Comparison of ENCODE assay signal across 8 cellular contexts in the genomic region with DNA sequence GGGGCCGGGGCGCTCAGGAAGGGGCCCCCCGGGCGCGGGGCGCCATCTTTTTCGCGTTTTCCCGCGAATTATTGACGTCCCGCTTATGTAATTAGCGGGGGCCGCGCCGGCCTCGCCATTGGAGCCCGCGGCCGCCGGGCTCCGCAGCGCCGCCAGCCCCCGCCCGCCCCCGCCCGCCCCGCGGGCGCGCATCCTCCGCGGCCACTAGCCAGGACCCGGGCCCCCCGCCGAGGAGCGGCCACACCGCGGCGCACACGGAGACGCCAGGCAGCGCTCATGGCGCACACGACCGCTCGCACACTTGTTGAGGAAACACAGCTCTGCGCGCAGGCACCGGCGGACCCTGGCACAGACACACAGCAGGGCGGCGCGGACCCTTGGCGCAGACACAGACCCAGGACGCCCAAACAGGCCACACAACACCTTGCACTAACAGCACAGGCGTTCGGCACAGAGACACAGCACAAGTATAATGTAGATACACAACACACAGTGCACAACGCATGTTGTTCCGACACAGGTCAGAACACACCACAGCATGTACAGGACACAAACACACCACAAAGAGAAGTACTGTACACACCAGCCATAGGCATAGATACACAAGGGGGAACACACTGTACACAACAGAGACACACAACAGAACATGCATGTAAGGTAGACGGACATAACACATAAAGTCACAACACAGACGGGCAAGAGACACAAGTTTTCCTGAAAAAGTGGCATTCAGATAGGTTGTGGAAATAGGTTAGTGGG. TPM values are rescaled to one million over a fixed set of nuclear protein-coding genes. Genes with fewer than 3 reads are reported as not detected.
DNase-seq lines count a peak whose midpoint lies in the region; ATAC-seq and TF ChIP-seq lines count a peak whose summit lies in the region.

No MANE protein-coding gene starts in this region.

- 0 out of 2 replicates have a peak, but pooled peaks have one; percentile 6 for TF ChIP-seq CTCF in AG10803 (conservative IDR thresholded peaks at IDR 0.05; ENCODE audit: low read length)

- no peaks in the 10 kb centered on the region for H3K9me3 Mint-ChIP-seq in activated CD4-positive, alpha-beta T cell treated with anti-CD3 and anti-CD28 coated beads, Interleukin-2, amount 10 ng/mL, durations not matched to agents 7 days and 5 days

- POLR2A ChIA-PET in activated CD4-positive, alpha-beta T cell treated with anti-CD3 and anti-CD28 coated beads, Interleukin-2, amount 10 ng/mL, durations not matched to agents 7 days and 5 days (lab: Charles Lee) = interaction anchor here (1.0 to 2.8 kb wide), 5 partner anchors 14 to 52 kb away, joined by 3 to 11 read pairs (median 5); no protein-coding TSS in a partner anchor

- ATAC-seq in GM18909 (IDR thresholded peaks at IDR 0.05; ENCODE audit: poor library complexity, unreplicated experiment) (peak; percentile 42), HG03139 (IDR thresholded peaks at IDR 0.05; ENCODE audit: unreplicated experiment) (peak; percentile 26)

- H3K4me3 Mint-ChIP-seq in activated CD4-positive, alpha-beta T cell treated with anti-CD3 and anti-CD28 coated beads, Interleukin-2, amount 10 ng/mL, durations not matched to agents 7 days and 5 days = peak overlapping the region; percentile 89

- peak overlapping the region; percentile 98 for H3K27ac Mint-ChIP-seq in activated CD4-positive, alpha-beta T cell treated with anti-CD3 and anti-CD28 coated beads, Interleukin-2, amount 10 ng/mL, durations not matched to agents 7 days and 5 days

- H3K27me3 Mint-ChIP-seq in activated CD4-positive, alpha-beta T cell treated with anti-CD3 and anti-CD28 coated beads, Interleukin-2, amount 10 ng/mL, durations not matched to agents 7 days and 5 days = no peaks in the 10 kb centered on the region

- CTCF ChIA-PET in activated CD4-positive, alpha-beta T cell treated with anti-CD3 and anti-CD28 coated beads, Interleukin-2, amount 10 ng/mL, durations not matched to agents 7 days and 5 days (lab: Charles Lee) = interaction anchor here (1.0 to 1.6 kb wide), 4 partner anchors 8 to 46 kb away, joined by 3 to 6 read pairs (median 4); no protein-coding TSS in a partner anchor

- DNase-seq in AG10803 (ENCODE audit: low read depth) (peak; percentile 44), NCI-H460 (ENCODE audit: extremely low read depth, low read depth) (peak; percentile 72), lung microvascular endothelial cell (ENCODE audit: low read depth in 2 of 2) (peak; percentile 73 to 82)
- peak; percentile 75 for DNase-seq in activated CD4-positive, alpha-beta T cell treated with anti-CD3 and anti-CD28 coated beads, Interleukin-2, amount 10 ng/mL, durations not matched to agents 7 days and 5 days
- peak; percentile 33 for DNase-seq in effector CD8-positive, alpha-beta T cell (lab: John Stamatoyannopoulos, UW)
- DNase-seq in stimulated activated CD8-positive, alpha-beta memory T cell treated with anti-CD3 and anti-CD28 coated beads, Interleukin-7, amount 100 ng/mL, for 24 hours (ENCODE audit: low read depth) = peak; percentile 49

- H3K4me1 Mint-ChIP-seq in activated CD4-positive, alpha-beta T cell treated with anti-CD3 and anti-CD28 coated beads, Interleukin-2, amount 10 ng/mL, durations not matched to agents 7 days and 5 days = peaks cover 81% of the 10 kb centered on the region

- peak overlapping the region; percentile 75 for H3K4me3 ChIP-seq in AG10803 (ENCODE audit: low read length)

- peaks cover 54% of the 10 kb centered on the region for H3K36me3 Mint-ChIP-seq in activated CD4-positive, alpha-beta T cell treated with anti-CD3 and anti-CD28 coated beads, Interleukin-2, amount 10 ng/mL, durations not matched to agents 7 days and 5 days (ENCODE audit: low read depth)

RNA-seq across cellular contexts. Expression of a gene that starts 0.5 kb away (rescaled TPM):
- total RNA-seq in NCI-H460 (2014; rRNA removed; shearing (Covaris generic)) = 66.4 and 70.0 TPM in 2 replicates
- polyA plus RNA-seq in NCI-H460 (2014; cell fraction: nucleus; rRNA removed) = 93.5 and 123 TPM in 2 replicates
- total RNA-seq in activated CD4-positive, alpha-beta T cell treated with anti-CD3 and anti-CD28 coated beads, Interleukin-2, amount 10 ng/mL, durations not matched to agents 7 days and 5 days = 100 to 1,000 TPM; 331 to 351 TPM
- 9.3 and 22.2 TPM in 2 replicates for total RNA-seq in lung microvascular endothelial cell

RNA-seq across cellular contexts. Expression of a gene that starts 34.7 kb away (rescaled TPM):
- total RNA-seq in NCI-H460 (2014; rRNA removed; shearing (Covaris generic)) = 30.9 and 36.9 TPM in 2 replicates
- polyA plus RNA-seq in NCI-H460 (2014; cell fraction: nucleus; rRNA removed) = 24.1 and 26.7 TPM in 2 replicates
- total RNA-seq in activated CD4-positive, alpha-beta T cell treated with anti-CD3 and anti-CD28 coated beads, Interleukin-2, amount 10 ng/mL, durations not matched to agents 7 days and 5 days = 10 to 100 TPM; 35.3 to 50.9 TPM
- total RNA-seq in lung microvascular endothelial cell = 17.3 and 18.7 TPM in 2 replicates

RNA-seq across cellular contexts. Expression of a gene that starts 49.1 kb away (rescaled TPM):
- total RNA-seq in NCI-H460 (2014; rRNA removed; shearing (Covaris generic)) = 0.87 and 1.5 TPM in 2 replicates
- polyA plus RNA-seq in NCI-H460 (2014; cell fraction: nucleus; rRNA removed) = 5.7 and 6.7 TPM in 2 replicates
- 10 to 100 TPM; 61.9 to 64.3 TPM for total RNA-seq in activated CD4-positive, alpha-beta T cell treated with anti-CD3 and anti-CD28 coated beads, Interleukin-2, amount 10 ng/mL, durations not matched to agents 7 days and 5 days
- 0.60 and 1.1 TPM in 2 replicates for total RNA-seq in lung microvascular endothelial cell

Comparison
In these comparisons a context has a peak if more than half of its experiments do, and no peak if none do; other contexts are left out.
1. Peak in every context shown above with its lines: DNase-seq, ATAC-seq and H3K4me3 ChIP-seq.
2. RNA of a gene that starts 49.1 kb away (total RNA-seq): 61.9 to 64.3 TPM in activated CD4-positive, alpha-beta T cell treated with anti-CD3 and anti-CD28 coated beads, Interleukin-2, amount 10 ng/mL, durations not matched to agents 7 days and 5 days; 0.87 to 1.5 TPM in NCI-H460 and 0.60 to 1.1 TPM in lung microvascular endothelial cell; every median in the first group is over 10 times any median in the second.